15 cellular contexts compared by ENCODE assay signal in the genomic region with DNA sequence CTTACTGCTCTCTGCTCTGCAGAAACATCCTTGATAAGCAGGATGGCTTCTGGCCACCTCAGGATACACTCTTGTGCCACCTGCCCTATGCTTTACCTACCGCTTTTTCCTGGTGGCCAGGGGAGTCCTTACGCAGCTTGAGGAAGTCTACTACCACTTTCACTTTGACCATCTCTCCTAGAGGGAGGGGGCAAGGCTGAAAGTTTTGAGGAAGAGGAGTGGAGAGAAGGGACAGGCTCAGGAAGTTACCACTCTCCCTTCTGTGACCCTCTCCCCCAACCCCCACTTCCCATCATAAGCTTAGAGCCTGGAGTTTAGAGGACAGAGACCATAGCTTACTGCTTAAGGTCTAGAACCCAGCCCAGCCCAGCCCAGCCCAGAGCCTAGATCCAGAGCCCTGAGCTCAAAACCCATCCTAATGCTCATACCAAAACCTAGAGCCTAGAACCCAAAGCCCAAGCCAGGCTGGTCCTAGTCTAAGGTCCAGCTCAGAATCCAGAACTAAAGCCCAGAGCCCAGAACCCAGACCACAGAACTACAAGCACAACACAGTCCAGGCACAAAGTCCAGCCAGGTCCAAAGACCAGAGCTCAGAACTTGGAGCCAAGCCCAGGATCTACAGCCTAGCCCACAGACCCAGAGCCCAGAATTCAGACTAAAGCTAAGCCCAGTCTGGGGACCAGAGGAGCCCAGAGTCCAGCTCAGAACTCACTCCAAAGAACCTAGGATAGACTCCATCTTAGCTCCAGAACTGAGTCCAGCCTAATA. TPM values are rescaled to one million over a fixed set of nuclear protein-coding genes. Genes with fewer than 3 reads are reported as not detected.
DNase-seq lines count a peak whose midpoint lies in the region; ATAC-seq and TF ChIP-seq lines count a peak whose summit lies in the region.
"Had no signal": no experiment of that assay in that cellular context is flagged by ENCODE, and none has a peak within 500 bp of the region (broad histone marks: within the 10 kb centered on the region; RNA-seq: fewer than 3 reads in every experiment).

No MANE protein-coding gene starts in this region.

- DNase-seq in Kasumi-1 (lab: John Stamatoyannopoulos, UW), result peak; percentile 33 to 53
- no peak for DNase-seq in RWPE1 (ENCODE audit: low spot score)
- peak; percentile 88 for DNase-seq in left lobe of liver (ENCODE audit: low spot score)
- no peak for DNase-seq in stimulated activated naive B cell treated with anti-CD40 and anti-IgM and Interleukin-4, amounts not matched to agents 10 μg/mL and 1 μg/mL and 100 μg/mL, for 72 hours
- no peak for DNase-seq in activated naive CD4-positive, alpha-beta T cell treated with anti-CD3 and anti-CD28 coated beads, Interleukin-2, amount 50 U/mL, for 72 hours (ENCODE audit: low spot score in 2 of 2)
- DNase-seq in activated T-cell treated with anti-CD3 and anti-CD28 coated beads, Interleukin-2, amount 50 U/mL, for 72 hours, result no peak
- no peak for DNase-seq in COLO829 (ENCODE audit: low spot score)
- DNase-seq: activated naive CD4-positive, alpha-beta T cell treated with anti-CD3 and anti-CD28 coated beads, Interleukin-2, amount 50 U/mL, for 16 hours; central memory CD4-positive, alpha-beta T cell; left cardiac atrium; NCI-H1092 treated with DMSO at 0.1 percent for 48 hours; NCI-H446 treated with DMSO at 0.1 percent for 48 hours; RPMI8226 had no signal

- H3K27ac ChIP-seq in RWPE1, result peak overlapping the region; percentile 62
- H3K27ac ChIP-seq: suprapubic skin had no signal

- no peaks in the 10 kb centered on the region for H3K9me3 Mint-ChIP-seq in stimulated activated naive B cell treated with anti-CD40 and anti-IgM and Interleukin-4, amounts not matched to agents 10 μg/mL and 1 μg/mL and 100 μg/mL, for 72 hours
- no peaks in the 10 kb centered on the region for H3K9me3 Mint-ChIP-seq in activated naive CD4-positive, alpha-beta T cell treated with anti-CD3 and anti-CD28 coated beads, Interleukin-2, amount 50 U/mL, for 72 hours
- no peaks in the 10 kb centered on the region for H3K9me3 Mint-ChIP-seq in activated T-cell treated with anti-CD3 and anti-CD28 coated beads, Interleukin-2, amount 50 U/mL, for 72 hours

- POLR2A ChIA-PET in RWPE1 (lab: Yijun Ruan, JAX; ENCODE audit: low non-redundant PET), result no interaction called here

- peaks cover 3 to 6% of the 10 kb centered on the region in 2 donors for H3K27me3 Mint-ChIP-seq in stimulated activated naive B cell treated with anti-CD40 and anti-IgM and Interleukin-4, amounts not matched to agents 10 μg/mL and 1 μg/mL and 100 μg/mL, for 72 hours
- H3K27me3 Mint-ChIP-seq in activated T-cell treated with anti-CD3 and anti-CD28 coated beads, Interleukin-2, amount 50 U/mL, for 72 hours (ENCODE audit: low read depth), result no peaks in the 10 kb centered on the region

- H3K27ac Mint-ChIP-seq in stimulated activated naive B cell treated with anti-CD40 and anti-IgM and Interleukin-4, amounts not matched to agents 10 μg/mL and 1 μg/mL and 100 μg/mL, for 72 hours, result peak overlapping the region; percentile 25
- H3K27ac Mint-ChIP-seq in activated naive CD4-positive, alpha-beta T cell treated with anti-CD3 and anti-CD28 coated beads, Interleukin-2, amount 50 U/mL, for 72 hours, result no peak overlapping the region
- H3K27ac Mint-ChIP-seq in activated T-cell treated with anti-CD3 and anti-CD28 coated beads, Interleukin-2, amount 50 U/mL, for 72 hours, result no peak overlapping the region

- no peak overlapping the region for H3K4me3 Mint-ChIP-seq in stimulated activated naive B cell treated with anti-CD40 and anti-IgM and Interleukin-4, amounts not matched to agents 10 μg/mL and 1 μg/mL and 100 μg/mL, for 72 hours
- H3K4me3 Mint-ChIP-seq in activated T-cell treated with anti-CD3 and anti-CD28 coated beads, Interleukin-2, amount 50 U/mL, for 72 hours, result no peak overlapping the region

- peak; percentile 74 for ATAC-seq in left lobe of liver
- peak in 1 of 2 donors; percentile 46 for ATAC-seq in stimulated activated naive B cell treated with anti-CD40 and anti-IgM and Interleukin-4, amounts not matched to agents 10 μg/mL and 1 μg/mL and 100 μg/mL, for 72 hours (replicated peaks)
- no peak for ATAC-seq in activated naive CD4-positive, alpha-beta T cell treated with anti-CD3 and anti-CD28 coated beads, Interleukin-2, amount 50 U/mL, for 72 hours
- no peak for ATAC-seq in activated T-cell treated with anti-CD3 and anti-CD28 coated beads, Interleukin-2, amount 50 U/mL, for 72 hours (replicated peaks in 1 of 2)
- ATAC-seq: HCT116 had no signal

- CTCF ChIA-PET in RWPE1 (lab: Yijun Ruan, JAX), result no interaction called here

- no peaks in the 10 kb centered on the region for H3K36me3 Mint-ChIP-seq in stimulated activated naive B cell treated with anti-CD40 and anti-IgM and Interleukin-4, amounts not matched to agents 10 μg/mL and 1 μg/mL and 100 μg/mL, for 72 hours
- H3K36me3 Mint-ChIP-seq in activated naive CD4-positive, alpha-beta T cell treated with anti-CD3 and anti-CD28 coated beads, Interleukin-2, amount 50 U/mL, for 72 hours, result no peaks in the 10 kb centered on the region
- no peaks in the 10 kb centered on the region for H3K36me3 Mint-ChIP-seq in activated T-cell treated with anti-CD3 and anti-CD28 coated beads, Interleukin-2, amount 50 U/mL, for 72 hours (ENCODE audit: insufficient read depth in 2 of 2)

- no peak for TF ChIP-seq CTCF in RWPE1 (conservative IDR thresholded peaks at IDR 0.05; ENCODE audit: low read depth)

- peaks cover 5 to 8% of the 10 kb centered on the region in 2 donors for H3K4me1 Mint-ChIP-seq in stimulated activated naive B cell treated with anti-CD40 and anti-IgM and Interleukin-4, amounts not matched to agents 10 μg/mL and 1 μg/mL and 100 μg/mL, for 72 hours
- peaks cover 4% of the 10 kb centered on the region for H3K4me1 Mint-ChIP-seq in activated T-cell treated with anti-CD3 and anti-CD28 coated beads, Interleukin-2, amount 50 U/mL, for 72 hours (ENCODE audit: low read depth)

RNA-seq across cellular contexts. Expression of a gene that starts 18.0 kb away (rescaled TPM):
- total RNA-seq in left lobe of liver, result 108 TPM
- total RNA-seq in activated naive CD4-positive, alpha-beta T cell treated with anti-CD3 and anti-CD28 coated beads, Interleukin-2, amount 50 U/mL, for 72 hours, result 1 to 10 TPM; 2.6 to 7.1 TPM
- 1 to 10 TPM; 7.2 to 9.5 TPM for total RNA-seq in activated T-cell treated with anti-CD3 and anti-CD28 coated beads, Interleukin-2, amount 50 U/mL, for 72 hours

RNA-seq across cellular contexts. Expression of a gene that starts 35.2 kb away (rescaled TPM):
- 14.7 TPM for total RNA-seq in left lobe of liver
- under 1 TPM; 0.14 to 0.72 TPM for total RNA-seq in activated naive CD4-positive, alpha-beta T cell treated with anti-CD3 and anti-CD28 coated beads, Interleukin-2, amount 50 U/mL, for 72 hours
- total RNA-seq in activated T-cell treated with anti-CD3 and anti-CD28 coated beads, Interleukin-2, amount 50 U/mL, for 72 hours, result under 1 TPM; 0.30 to 0.70 TPM

RNA-seq across cellular contexts. Expression of a gene that starts 53.6 kb away (rescaled TPM):
- 5.5 TPM for total RNA-seq in left lobe of liver
- total RNA-seq in activated naive CD4-positive, alpha-beta T cell treated with anti-CD3 and anti-CD28 coated beads, Interleukin-2, amount 50 U/mL, for 72 hours, result 10 to 100 TPM; 14.5 to 45.1 TPM
- total RNA-seq in activated T-cell treated with anti-CD3 and anti-CD28 coated beads, Interleukin-2, amount 50 U/mL, for 72 hours, result 10 to 100 TPM; 20.5 to 22.6 TPM

Comparison
In these comparisons a context has a peak if more than half of its experiments do, and no peak if none do; other contexts are left out.
1. DNase-seq: peak in Kasumi-1 (2 of 2) and left lobe of liver (single experiment); none in RWPE1 (single experiment), stimulated activated naive B cell treated with anti-CD40 and anti-IgM and Interleukin-4, amounts not matched to agents 10 μg/mL and 1 μg/mL and 100 μg/mL, for 72 hours (single experiment), activated naive CD4-positive, alpha-beta T cell treated with anti-CD3 and anti-CD28 coated beads, Interleukin-2, amount 50 U/mL, for 72 hours (0 of 2), activated T-cell treated with anti-CD3 and anti-CD28 coated beads, Interleukin-2, amount 50 U/mL, for 72 hours (0 of 2) and COLO829 (single experiment).
2. RNA of a gene that starts 18.0 kb away (total RNA-seq): 108 TPM in left lobe of liver (single experiment); 7.2 to 9.5 TPM in activated T-cell treated with anti-CD3 and anti-CD28 coated beads, Interleukin-2, amount 50 U/mL, for 72 hours and 2.6 to 7.1 TPM in activated naive CD4-positive, alpha-beta T cell treated with anti-CD3 and anti-CD28 coated beads, Interleukin-2, amount 50 U/mL, for 72 hours; every median in the first group is over 10 times any median in the second.